Comparison of ENCODE assay signal across 9 cellular contexts in genomic region chr10:79071535-79071923, GRCh38. TPM values are rescaled to one million over a fixed set of nuclear protein-coding genes. Genes with fewer than 3 reads are reported as not detected.
DNase-seq lines count a peak whose midpoint lies in the region; ATAC-seq and TF ChIP-seq lines count a peak whose summit lies in the region.
"Had no signal": no experiment of that assay in that cellular context is flagged by ENCODE, and none has a peak within 500 bp of the region (broad histone marks: within the 10 kb centered on the region; RNA-seq: fewer than 3 reads in every experiment).

No MANE protein-coding gene starts in this region.

- no peaks in the 10 kb centered on the region for H3K36me3 ChIP-seq in CD4-positive, alpha-beta memory T cell (ENCODE audit: insufficient read depth, low read length)
- H3K36me3 ChIP-seq in SK-N-MC (ENCODE audit: insufficient read depth, low read length), result no peaks in the 10 kb centered on the region
- H3K36me3 ChIP-seq in fibroblast of lung (ENCODE audit: control insufficient read depth, insufficient read depth, low read length), result peaks cover 1% of the 10 kb centered on the region
- H3K36me3 ChIP-seq in parathyroid adenoma (ENCODE audit: control insufficient read depth, insufficient read depth, low read length), result no peaks in the 10 kb centered on the region

- ATAC-seq in activated CD8-positive, alpha-beta memory T cell treated with anti-CD3 and anti-CD28 coated beads, Interleukin-2, amount 10 ng/mL, durations not matched to agents 7 days and 5 days, result no peak

- H2AFZ ChIP-seq in fibroblast of lung (ENCODE audit: low read length) (no peak overlapping the region), parathyroid adenoma (peak overlapping the region; percentile 81)

- H3K9me3 ChIP-seq in CD4-positive, alpha-beta memory T cell (ENCODE audit: control insufficient read depth in 1 of 2, low read length in 2 of 2), result no peaks in the 10 kb centered on the region
- no peaks in the 10 kb centered on the region for H3K9me3 ChIP-seq in SK-N-MC (ENCODE audit: low read depth, low read length)
- H3K9me3 ChIP-seq in fibroblast of lung (ENCODE audit: control insufficient read depth, insufficient read depth, low read depth, low read length), result no peaks in the 10 kb centered on the region
- H3K9me3 ChIP-seq in parathyroid adenoma (ENCODE audit: control insufficient read depth, low read length), result no peaks in the 10 kb centered on the region

- H4K20me1 ChIP-seq in fibroblast of lung (ENCODE audit: control insufficient read depth, extremely low read depth, insufficient read depth, low read length), result peaks cover 2% of the 10 kb centered on the region

- H3K27me3 ChIP-seq in CD4-positive, alpha-beta memory T cell (ENCODE audit: insufficient read depth, low read length), result no peaks in the 10 kb centered on the region
- H3K27me3 ChIP-seq in fibroblast of lung (ENCODE audit: control insufficient read depth, insufficient read depth, low read length), result no peaks in the 10 kb centered on the region
- H3K27me3 ChIP-seq in parathyroid adenoma (ENCODE audit: control insufficient read depth, insufficient read depth, low read length), result no peaks in the 10 kb centered on the region

- no peaks in the 10 kb centered on the region for H3K27me3 Mint-ChIP-seq in CD4-positive, alpha-beta memory T cell
- H3K27me3 Mint-ChIP-seq in activated CD8-positive, alpha-beta memory T cell treated with anti-CD3 and anti-CD28 coated beads, Interleukin-2, amount 10 ng/mL, durations not matched to agents 7 days and 5 days, result peaks cover 20% of the 10 kb centered on the region

- H3K9ac ChIP-seq in SK-N-MC (ENCODE audit: insufficient read length) (no peak overlapping the region), fibroblast of lung (ENCODE audit: insufficient read depth, low read length) (peak overlapping the region; percentile 87), parathyroid adenoma (peak overlapping the region; percentile 32)

- TF ChIP-seq CTCF in fibroblast of lung (conservative IDR thresholded peaks at IDR 0.05 in 1 of 2, IDR thresholded peaks at IDR 0.05 in 1 of 2; ENCODE audit: low read depth in 1 of 2, low read length in 2 of 2) (no peak), parathyroid adenoma (IDR thresholded peaks at IDR 0.05) (no peak)

- CTCF ChIA-PET in CD4-positive, alpha-beta memory T cell (lab: Charles Lee; ENCODE audit: partially characterized antibody), result interaction anchor here (1.0 to 1.3 kb wide), 3 partner anchors 35 to 123 kb away, joined by 3 to 5 read pairs (median 3); no protein-coding TSS in a partner anchor
- CTCF ChIA-PET in activated CD8-positive, alpha-beta memory T cell treated with anti-CD3 and anti-CD28 coated beads, Interleukin-2, amount 10 ng/mL, durations not matched to agents 7 days and 5 days (lab: Charles Lee), result interaction anchor here (1.2 to 5.2 kb wide), 4 partner anchors 11 to 423 kb away, joined by 3 to 27 read pairs (median 4); no protein-coding TSS in a partner anchor

- intact Hi-C loops in CD4-positive, alpha-beta memory T cell (cut with micrococcal nuclease), result no loop called here

- no peak overlapping the region for H3K27ac ChIP-seq in CD4-positive, alpha-beta memory T cell (ENCODE audit: low read depth, low read length)
- no peak overlapping the region for H3K27ac ChIP-seq in SK-N-MC
- peak overlapping the region; percentile 93 for H3K27ac ChIP-seq in fibroblast of lung (ENCODE audit: insufficient read depth, low read length)
- peak overlapping the region; percentile 79 for H3K27ac ChIP-seq in parathyroid adenoma

- no peak overlapping the region for H3K4me3 ChIP-seq in CD4-positive, alpha-beta memory T cell (ENCODE audit: low read length in 2 of 2)
- H3K4me3 ChIP-seq in SK-N-MC (peak overlapping the region; percentile 78), fibroblast of lung (replicated peaks in 1 of 4; ENCODE audit: control extremely low read depth in 1 of 4, insufficient read depth in 1 of 4, low read depth in 3 of 4, low read length in 4 of 4) (peak overlapping the region; percentile 70 to 97 (median 77)), parathyroid adenoma (ENCODE audit: low read depth, low read length) (peak overlapping the region; percentile 66)

- H3K4me1 ChIP-seq in CD4-positive, alpha-beta memory T cell (ENCODE audit: insufficient read depth, low read length), result peaks cover 38% of the 10 kb centered on the region
- H3K4me1 ChIP-seq in fibroblast of lung (ENCODE audit: control insufficient read depth, extremely low read depth, insufficient read depth, low read length) (peaks cover 40% of the 10 kb centered on the region), parathyroid adenoma (peaks cover 18% of the 10 kb centered on the region)

- H3K27ac Mint-ChIP-seq in CD4-positive, alpha-beta memory T cell, result peak overlapping the region in 2 of 7 donors; percentile 64 to 79
- no peak overlapping the region for H3K27ac Mint-ChIP-seq in activated CD8-positive, alpha-beta memory T cell treated with anti-CD3 and anti-CD28 coated beads, Interleukin-2, amount 10 ng/mL, durations not matched to agents 7 days and 5 days

- peak overlapping the region; percentile 73 to 98 (median 79) for H3K4me3 Mint-ChIP-seq in CD4-positive, alpha-beta memory T cell
- no peak overlapping the region for H3K4me3 Mint-ChIP-seq in activated CD8-positive, alpha-beta memory T cell treated with anti-CD3 and anti-CD28 coated beads, Interleukin-2, amount 10 ng/mL, durations not matched to agents 7 days and 5 days

- H3K36me3 Mint-ChIP-seq in CD4-positive, alpha-beta memory T cell, result peaks cover 0 to 6% of the 10 kb centered on the region in 2 donors
- H3K36me3 Mint-ChIP-seq in activated CD8-positive, alpha-beta memory T cell treated with anti-CD3 and anti-CD28 coated beads, Interleukin-2, amount 10 ng/mL, durations not matched to agents 7 days and 5 days, result no peaks in the 10 kb centered on the region

- H3K4me2 ChIP-seq in fibroblast of lung (ENCODE audit: extremely low read depth, insufficient read depth, low read length) (peak overlapping the region; percentile 79), parathyroid adenoma (ENCODE audit: low read length) (peak overlapping the region; percentile 85)

- H3K79me2 ChIP-seq in fibroblast of lung (ENCODE audit: control insufficient read depth, insufficient read depth, low read length) (peaks cover 75% of the 10 kb centered on the region), parathyroid adenoma (peaks cover 43% of the 10 kb centered on the region)

- POLR2A ChIA-PET in CD4-positive, alpha-beta memory T cell (lab: Charles Lee; ENCODE audit: partially characterized antibody), result interaction anchor here (1.2 kb wide), 1 partner anchor 124 kb away, joined by 3 read pairs; no protein-coding TSS in a partner anchor

- peaks cover 0 to 2% (median 0%) of the 10 kb centered on the region in 8 donors for H3K9me3 Mint-ChIP-seq in CD4-positive, alpha-beta memory T cell
- no peaks in the 10 kb centered on the region for H3K9me3 Mint-ChIP-seq in activated CD8-positive, alpha-beta memory T cell treated with anti-CD3 and anti-CD28 coated beads, Interleukin-2, amount 10 ng/mL, durations not matched to agents 7 days and 5 days (ENCODE audit: low read depth)

- peaks cover 12 to 71% (median 34%) of the 10 kb centered on the region in 4 donors for H3K4me1 Mint-ChIP-seq in CD4-positive, alpha-beta memory T cell
- peaks cover 12% of the 10 kb centered on the region for H3K4me1 Mint-ChIP-seq in activated CD8-positive, alpha-beta memory T cell treated with anti-CD3 and anti-CD28 coated beads, Interleukin-2, amount 10 ng/mL, durations not matched to agents 7 days and 5 days

- no peak for DNase-seq in CD4-positive, alpha-beta memory T cell
- DNase-seq in SK-N-MC (ENCODE audit: low read depth, low spot score), result no peak
- no peak for DNase-seq in fibroblast of lung (ENCODE audit: low read depth in 2 of 2)
- DNase-seq in AML-193 (lab: John Stamatoyannopoulos, UW), result no peak
- no peak for DNase-seq in DMS53 (lab: John Stamatoyannopoulos, UW)
- DNase-seq in inferior parietal cortex (ENCODE audit: extremely low spot score), result no peak
- no peak for DNase-seq in activated CD8-positive, alpha-beta memory T cell treated with anti-CD3 and anti-CD28 coated beads, Interleukin-2, amount 10 ng/mL, durations not matched to agents 7 days and 5 days
- DNase-seq: cortex of kidney had no signal

RNA-seq across cellular contexts. Expression of gene ZMIZ1, which starts 2.8 kb away (rescaled TPM):
- 10 to 100 TPM; 23.1 to 25.4 TPM for total RNA-seq in CD4-positive, alpha-beta memory T cell
- polyA plus RNA-seq in CD4-positive, alpha-beta memory T cell, result 1 to 10 TPM in 1 of 2 donors, under 1 TPM in 1; 0.58 to 4.9 TPM
- 20.0 and 30.6 TPM in 2 replicates for total RNA-seq in fibroblast of lung
- polyA plus RNA-seq in fibroblast of lung, result 6.3 and 18.1 TPM in 2 replicates
- polyA plus RNA-seq in fibroblast of lung (2012), result 23.2 and 46.8 TPM in 2 replicates
- polyA minus RNA-seq in fibroblast of lung (ENCODE audit: low replicate concordance), result 130 and 178 TPM in 2 replicates
- 10 to 100 TPM; 52.7 to 71.5 TPM for total RNA-seq in activated CD8-positive, alpha-beta memory T cell treated with anti-CD3 and anti-CD28 coated beads, Interleukin-2, amount 10 ng/mL, durations not matched to agents 7 days and 5 days

Comparison
In these comparisons a context has a peak if more than half of its experiments do, and no peak if none do; other contexts are left out.
1. H3K27ac ChIP-seq: peak in fibroblast of lung (single experiment) and parathyroid adenoma (single experiment); none in CD4-positive, alpha-beta memory T cell (single experiment) and SK-N-MC (single experiment).
2. H3K4me3 ChIP-seq: peak in SK-N-MC (single experiment), fibroblast of lung (4 of 4) and parathyroid adenoma (single experiment); none in CD4-positive, alpha-beta memory T cell (0 of 2).